ENCODE assay signal across 8 cellular contexts in genomic region chr17:32143525-32143865, GRCh38. TPM values are rescaled to one million over a fixed set of nuclear protein-coding genes. Genes with fewer than 3 reads are reported as not detected.
DNase-seq lines count a peak whose midpoint lies in the region; ATAC-seq and TF ChIP-seq lines count a peak whose summit lies in the region.

No MANE protein-coding gene starts in this region.

- H3K4me1 Mint-ChIP-seq in activated T-cell treated with anti-CD3 and anti-CD28 coated beads, Interleukin-2, amount 50 U/mL, for 4 hours (ENCODE audit: low read depth): peaks cover 35% of the 10 kb centered on the region
- peaks cover 23% of the 10 kb centered on the region for H3K4me1 Mint-ChIP-seq in activated naive CD8-positive, alpha-beta T cell treated with anti-CD3 and anti-CD28 coated beads, Interleukin-2, amount 10 ng/mL, durations not matched to agents 7 days and 5 days

- H3K36me3 ChIP-seq in transverse colon: no peaks in the 10 kb centered on the region

- POLR2A ChIA-PET in activated naive CD8-positive, alpha-beta T cell treated with anti-CD3 and anti-CD28 coated beads, Interleukin-2, amount 10 ng/mL, durations not matched to agents 7 days and 5 days (lab: Charles Lee): interaction anchor here (0.8 to 3.9 kb wide), 2 partner anchors 136 to 205 kb away, joined by 3 to 18 read pairs; partner anchors contain the start of gene LRRC37B

- H3K4me1 ChIP-seq in transverse colon: peaks cover 7 to 42% (median 16%) of the 10 kb centered on the region in 4 donors

- peak overlapping the region; percentile 98 for H3K4me3 Mint-ChIP-seq in activated T-cell treated with anti-CD3 and anti-CD28 coated beads, Interleukin-2, amount 50 U/mL, for 4 hours
- peak overlapping the region; percentile 100 for H3K4me3 Mint-ChIP-seq in activated naive CD8-positive, alpha-beta T cell treated with anti-CD3 and anti-CD28 coated beads, Interleukin-2, amount 10 ng/mL, durations not matched to agents 7 days and 5 days

- H3K9me3 ChIP-seq in transverse colon: no peaks in the 10 kb centered on the region

- peak overlapping the region in 3 of 4 donors; percentile 90 to 97 (median 93) for H3K27ac ChIP-seq in transverse colon

- intact Hi-C loops in transverse colon (cut with DNase I; ENCODE audit: low total_unique reads): loop anchor here (5.0 kb wide), 2 partner anchors 76 to 136 kb away; partner anchors contain the start of gene LRRC37B

- DNase-seq in activated T-cell treated with anti-CD3 and anti-CD28 coated beads, Interleukin-2, amount 50 U/mL, for 4 hours: no peak
- no peak for DNase-seq in activated T-cell treated with anti-CD3 and anti-CD28 coated beads, Interleukin-2, amount 50 U/mL, for 1 hour
- no peak for DNase-seq in activated naive CD8-positive, alpha-beta T cell treated with anti-CD3 and anti-CD28 coated beads, Interleukin-2, amount 10 ng/mL, durations not matched to agents 7 days and 5 days
- DNase-seq in left lobe of liver (ENCODE audit: low spot score) (peak; percentile 36), transverse colon (no peak), GM19240 (ENCODE audit: insufficient read length, low spot score) (no peak)

- no peak for ATAC-seq in activated T-cell treated with anti-CD3 and anti-CD28 coated beads, Interleukin-2, amount 50 U/mL, for 4 hours
- no peak for ATAC-seq in activated naive CD8-positive, alpha-beta T cell treated with anti-CD3 and anti-CD28 coated beads, Interleukin-2, amount 10 ng/mL, durations not matched to agents 7 days and 5 days (ENCODE audit: low read depth)
- ATAC-seq in left lobe of liver (no peak), HG03175 (IDR thresholded peaks at IDR 0.05; ENCODE audit: unreplicated experiment) (no peak), GM18868 (IDR thresholded peaks at IDR 0.05; ENCODE audit: unreplicated experiment) (no peak)

- TF ChIP-seq EP300 in transverse colon (IDR thresholded peaks at IDR 0.05; ENCODE audit: low read depth): no peak

- in situ Hi-C loops in transverse colon (cut with MboI; ENCODE audit: low pct_ligation_motif_present in 1 of 4, low pct_unique_long_range_greater_than_20kb in 1 of 4, low sequenced_read_pairs in 3 of 4): no loop called here

- H3K27me3 Mint-ChIP-seq in activated T-cell treated with anti-CD3 and anti-CD28 coated beads, Interleukin-2, amount 50 U/mL, for 4 hours (ENCODE audit: low read depth): no peaks in the 10 kb centered on the region
- no peaks in the 10 kb centered on the region for H3K27me3 Mint-ChIP-seq in activated naive CD8-positive, alpha-beta T cell treated with anti-CD3 and anti-CD28 coated beads, Interleukin-2, amount 10 ng/mL, durations not matched to agents 7 days and 5 days

- TF ChIP-seq POLR2A in transverse colon (IDR thresholded peaks at IDR 0.05): no peak

- no peaks in the 10 kb centered on the region for H3K9me3 Mint-ChIP-seq in activated T-cell treated with anti-CD3 and anti-CD28 coated beads, Interleukin-2, amount 50 U/mL, for 4 hours
- H3K9me3 Mint-ChIP-seq in activated naive CD8-positive, alpha-beta T cell treated with anti-CD3 and anti-CD28 coated beads, Interleukin-2, amount 10 ng/mL, durations not matched to agents 7 days and 5 days: no peaks in the 10 kb centered on the region

- H3K4me3 ChIP-seq in transverse colon: peak overlapping the region in 3 of 4 donors; percentile 85 to 99 (median 86)

- no peak for TF ChIP-seq CTCF in transverse colon (IDR thresholded peaks at IDR 0.05)

- no peaks in the 10 kb centered on the region for H3K27me3 ChIP-seq in transverse colon

- WGBS in transverse colon (ENCODE audit: low coverage in 1 of 2), 2 donors: 40 to 66% methylated on average over 4 to 6 of the region's 6 CpGs

- peaks cover 3% of the 10 kb centered on the region for H3K36me3 Mint-ChIP-seq in activated T-cell treated with anti-CD3 and anti-CD28 coated beads, Interleukin-2, amount 50 U/mL, for 4 hours (ENCODE audit: insufficient read depth)
- peaks cover 3% of the 10 kb centered on the region for H3K36me3 Mint-ChIP-seq in activated naive CD8-positive, alpha-beta T cell treated with anti-CD3 and anti-CD28 coated beads, Interleukin-2, amount 10 ng/mL, durations not matched to agents 7 days and 5 days

- H3K27ac Mint-ChIP-seq in activated naive CD8-positive, alpha-beta T cell treated with anti-CD3 and anti-CD28 coated beads, Interleukin-2, amount 10 ng/mL, durations not matched to agents 7 days and 5 days: peak overlapping the region; percentile 90

RNA-seq across cellular contexts. Expression of gene RHOT1, which starts 1.2 kb away (rescaled TPM):
- total RNA-seq in activated T-cell treated with anti-CD3 and anti-CD28 coated beads, Interleukin-2, amount 50 U/mL, for 4 hours: 10 to 100 TPM; 14.0 to 14.9 (median 14.2) TPM
- total RNA-seq in activated naive CD8-positive, alpha-beta T cell treated with anti-CD3 and anti-CD28 coated beads, Interleukin-2, amount 10 ng/mL, durations not matched to agents 7 days and 5 days: 10 to 100 TPM; 29.8 to 30.0 TPM
- total RNA-seq in left lobe of liver (12.5 TPM), transverse colon (10 to 100 TPM; 10.5 to 43.3 (median 30.8) TPM)
